In the genomic region with DNA sequence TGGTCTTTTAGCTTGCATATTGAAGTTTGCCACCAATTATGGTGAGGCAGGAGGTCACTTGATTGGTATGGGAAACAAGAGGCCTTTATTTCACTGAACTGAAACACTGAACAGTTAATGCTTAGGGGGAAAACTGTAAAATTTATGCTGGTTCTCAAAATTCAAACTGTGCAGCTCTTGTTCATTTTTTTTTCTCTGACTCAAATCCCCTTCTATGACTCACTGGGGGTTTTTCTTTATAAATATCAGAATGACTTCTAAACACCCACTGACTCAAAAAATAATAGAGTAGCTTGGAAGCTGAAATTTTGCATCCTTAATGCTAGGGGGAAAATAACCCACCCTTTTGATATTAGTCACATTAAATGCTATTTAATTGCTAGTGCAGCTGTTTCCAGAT, we compare ENCODE assay signal across 1 cellular context.
TF ChIP-seq lines count a peak whose summit lies in the region.

No MANE protein-coding gene starts in this region.

TF ChIP-seq in GM12878, 131 proteins besides CTCF, POLR2A, EP300 and RAD21 (continued from another document and continues in another):
- TF ChIP-seq RELB (IDR thresholded peaks at IDR 0.05; ENCODE audit: low read depth), result peak; percentile 95
- no peak for TF ChIP-seq YBX1 (IDR thresholded peaks at IDR 0.05)
- TF ChIP-seq WRNIP1 (IDR thresholded peaks at IDR 0.05; ENCODE audit: borderline replicate concordance, low read depth, low read length), result no peak
- TF ChIP-seq REST (IDR thresholded peaks at IDR 0.05; ENCODE audit: low read depth, low read length), result no peak
- TF ChIP-seq BMI1 (IDR thresholded peaks at IDR 0.05; ENCODE audit: borderline replicate concordance), result peak; percentile 76
- TF ChIP-seq TCF3 (IDR thresholded peaks at IDR 0.05; ENCODE audit: borderline replicate concordance, insufficient read depth, low read depth, low read length), result no peak
- TF ChIP-seq, protein P1, sequence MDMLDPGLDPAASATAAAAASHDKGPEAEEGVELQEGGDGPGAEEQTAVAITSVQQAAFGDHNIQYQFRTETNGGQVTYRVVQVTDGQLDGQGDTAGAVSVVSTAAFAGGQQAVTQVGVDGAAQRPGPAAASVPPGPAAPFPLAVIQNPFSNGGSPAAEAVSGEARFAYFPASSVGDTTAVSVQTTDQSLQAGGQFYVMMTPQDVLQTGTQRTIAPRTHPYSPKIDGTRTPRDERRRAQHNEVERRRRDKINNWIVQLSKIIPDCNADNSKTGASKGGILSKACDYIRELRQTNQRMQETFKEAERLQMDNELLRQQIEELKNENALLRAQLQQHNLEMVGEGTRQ (IDR thresholded peaks at IDR 0.05; ENCODE audit: borderline replicate concordance, low read depth, low read length), result no peak
- TF ChIP-seq MEF2A (IDR thresholded peaks at IDR 0.05; ENCODE audit: insufficient read depth, low read depth, low read length), result 0 out of 2 replicates have a peak, but pooled peaks have one; percentile 63
- no peak for TF ChIP-seq SPI1 (IDR thresholded peaks at IDR 0.05; ENCODE audit: borderline replicate concordance, insufficient read depth, low read depth, low read length)
- TF ChIP-seq HDAC6 (IDR thresholded peaks at IDR 0.05; ENCODE audit: unreplicated experiment), result no peak
- TF ChIP-seq PAX8 (IDR thresholded peaks at IDR 0.05), result no peak
- no peak for TF ChIP-seq PKNOX1 (IDR thresholded peaks at IDR 0.05)
- TF ChIP-seq SREBF1 (IDR thresholded peaks at IDR 0.05; ENCODE audit: low read length), result no peak
- no peak for TF ChIP-seq POU2F2 (IDR thresholded peaks at IDR 0.05; ENCODE audit: borderline replicate concordance, low read depth, low read length)
- no peak for TF ChIP-seq FOS (IDR thresholded peaks at IDR 0.05; ENCODE audit: borderline replicate concordance, extremely low read depth, insufficient read length)
- no peak for TF ChIP-seq SP1 (IDR thresholded peaks at IDR 0.05; ENCODE audit: low read depth, low read length)
- peak; percentile 100 for TF ChIP-seq JUNB (IDR thresholded peaks at IDR 0.05)
- TF ChIP-seq ESRRA (IDR thresholded peaks at IDR 0.05; ENCODE audit: low read length), result no peak
- TF ChIP-seq SREBF2 (IDR thresholded peaks at IDR 0.05; ENCODE audit: low read length), result no peak
- no peak for TF ChIP-seq IRF5 (IDR thresholded peaks at IDR 0.05; ENCODE audit: borderline replicate concordance)
- TF ChIP-seq TARDBP (IDR thresholded peaks at IDR 0.05; ENCODE audit: borderline replicate concordance), result no peak
- no peak for TF ChIP-seq ETV6 (conservative IDR thresholded peaks at IDR 0.05 in 1 of 2, IDR thresholded peaks at IDR 0.05 in 1 of 2; ENCODE audit: borderline replicate concordance in 1 of 2, low read depth in 1 of 2)
- TF ChIP-seq NFYA (IDR thresholded peaks at IDR 0.05; ENCODE audit: borderline replicate concordance, low read depth, low read length), result no peak
- no peak for TF ChIP-seq BRCA1 (IDR thresholded peaks at IDR 0.05; ENCODE audit: low read depth, low read length)
- no peak for TF ChIP-seq MXI1 (IDR thresholded peaks at IDR 0.05; ENCODE audit: low read depth, low read length)
- TF ChIP-seq ZNF384 (IDR thresholded peaks at IDR 0.05; ENCODE audit: borderline replicate concordance, low read depth, low read length), result peak; percentile 87
- TF ChIP-seq BHLHE40 (IDR thresholded peaks at IDR 0.05; ENCODE audit: borderline replicate concordance in 1 of 2, low read depth in 2 of 2, low read length in 1 of 2), result no peak
- TF ChIP-seq PAX5 (IDR thresholded peaks at IDR 0.05; ENCODE audit: borderline replicate concordance, low read depth, low read length), result no peak
- peak in 1 of 2 experiments; percentile 58; a peak in 1 of 4 replicates for TF ChIP-seq SRF (IDR thresholded peaks at IDR 0.05; ENCODE audit: low read depth in 2 of 2, low read length in 2 of 2)
- no peak for TF ChIP-seq SIN3A (IDR thresholded peaks at IDR 0.05; ENCODE audit: low read depth, low read length)
- peak; percentile 61; the same call in 1 of the 2 replicates for TF ChIP-seq RUNX3 (IDR thresholded peaks at IDR 0.05; ENCODE audit: low read length)
- no peak for TF ChIP-seq ZNF592 (IDR thresholded peaks at IDR 0.05)
- TF ChIP-seq ZBTB11 (CRISPR knock-in tag; IDR thresholded peaks at IDR 0.05), result no peak
- 0 out of 2 replicates have a peak, but pooled peaks have one; percentile 29 for TF ChIP-seq NBN (IDR thresholded peaks at IDR 0.05)
- TF ChIP-seq NFIC (IDR thresholded peaks at IDR 0.05; ENCODE audit: low read depth, low read length), result peak; percentile 97
- no peak for TF ChIP-seq NR2C1 (IDR thresholded peaks at IDR 0.05)
- no peak for TF ChIP-seq CBFB (IDR thresholded peaks at IDR 0.05; ENCODE audit: low read depth)
- TF ChIP-seq ASH2L (IDR thresholded peaks at IDR 0.05; ENCODE audit: borderline replicate concordance, low read depth), result no peak
- TF ChIP-seq ZSCAN29 (IDR thresholded peaks at IDR 0.05), result no peak
- no peak for TF ChIP-seq HCFC1 (IDR thresholded peaks at IDR 0.05; ENCODE audit: low read length)
- no peak for TF ChIP-seq CHD1 (IDR thresholded peaks at IDR 0.05; ENCODE audit: low read depth, low read length)
- no peak for TF ChIP-seq SUZ12 (IDR thresholded peaks at IDR 0.05; ENCODE audit: unreplicated experiment)
- 0 out of 2 replicates have a peak, but pooled peaks have one; percentile 25 for TF ChIP-seq CBX5 (IDR thresholded peaks at IDR 0.05; ENCODE audit: low read depth)
- TF ChIP-seq JUND (IDR thresholded peaks at IDR 0.05; ENCODE audit: low read depth, low read length), result peak; percentile 82
- TF ChIP-seq SMAD1 (IDR thresholded peaks at IDR 0.05; ENCODE audit: low read depth, partially characterized antibody), result no peak
- 0 out of 2 replicates have a peak, but pooled peaks have one; percentile 64 for TF ChIP-seq NR2F1 (conservative IDR thresholded peaks at IDR 0.05)
- TF ChIP-seq NR2C2 (IDR thresholded peaks at IDR 0.05; ENCODE audit: borderline replicate concordance, control insufficient read depth, insufficient read length, low read depth), result no peak
